In the genomic region with DNA sequence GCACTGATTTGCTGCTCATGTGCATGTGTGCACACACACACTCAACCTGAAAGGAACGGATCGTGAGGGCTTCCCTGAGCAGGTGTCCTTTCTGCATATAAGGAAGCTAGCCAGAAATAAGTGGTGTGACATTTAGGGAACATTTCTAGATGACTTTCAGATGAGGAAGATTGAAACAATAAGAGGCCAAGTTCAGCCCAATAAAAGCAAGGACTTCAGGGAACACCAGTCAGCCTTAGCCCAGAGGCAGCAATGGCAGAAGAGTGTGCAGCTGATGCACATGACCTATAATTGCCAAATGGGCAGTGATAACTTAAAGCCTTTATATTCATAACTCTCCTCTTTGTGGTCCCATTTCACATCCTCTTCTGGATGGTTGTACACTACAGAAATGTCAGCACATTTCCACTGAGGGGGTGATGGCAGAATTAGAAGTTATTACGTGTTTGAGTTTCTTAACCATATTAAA, we compare ENCODE assay signal across 26 cellular contexts.
DNase-seq lines count a peak whose midpoint lies in the region; ATAC-seq, FAIRE-seq and TF ChIP-seq lines count a peak whose summit lies in the region.
"Had no signal": no experiment of that assay in that cellular context is flagged by ENCODE, and none has a peak within 500 bp of the region (broad histone marks: within the 10 kb centered on the region; RNA-seq: fewer than 3 reads in every experiment).

No MANE protein-coding gene starts in this region.

- peaks cover 53% of the 10 kb centered on the region for H3K4me1 Mint-ChIP-seq in dendritic cell treated with granulocyte-macrophage colony-stimulating factor and Interleukin-4, amounts not matched to agents 40 ng/mL and 50 ng/mL, for 4 days (ENCODE audit: low read depth)
- H3K4me1 Mint-ChIP-seq: brain; stimulated activated naive CD8-positive, alpha-beta T cell treated with anti-CD3 and anti-CD28 coated beads, Interleukin-15, amount 100 ng/mL, for 72 hours had no signal

- intact Hi-C loops in dendritic cell treated with granulocyte-macrophage colony-stimulating factor and Interleukin-4, amounts not matched to agents 40 ng/mL and 50 ng/mL, for 4 days (cut with micrococcal nuclease): no loop called here
- intact Hi-C loops in ascending aorta (cut with DNase I): no loop called here

- TF ChIP-seq CTCF in ascending aorta (IDR thresholded peaks at IDR 0.05): no peak

- H3K27ac Mint-ChIP-seq in dendritic cell treated with granulocyte-macrophage colony-stimulating factor and Interleukin-4, amounts not matched to agents 40 ng/mL and 50 ng/mL, for 4 days: peak overlapping the region; percentile 93
- H3K27ac Mint-ChIP-seq: activated CD4-positive, alpha-beta memory T cell treated with anti-CD3 and anti-CD28 coated beads for 36 hours; activated naive CD8-positive, alpha-beta T cell; activated T-cell treated with anti-CD3 and anti-CD28 coated beads, Interleukin-2, amount 50 U/mL, for 24 hours; B cell; brain; stimulated activated naive CD8-positive, alpha-beta T cell treated with anti-CD3 and anti-CD28 coated beads, Interleukin-15, amount 100 ng/mL, for 72 hours had no signal

- peak; percentile 56 for ATAC-seq in GM18867 (IDR thresholded peaks at IDR 0.05; ENCODE audit: unreplicated experiment)
- ATAC-seq in GM21717 (IDR thresholded peaks at IDR 0.05; ENCODE audit: unreplicated experiment): peak; percentile 58
- ATAC-seq in HG03095 (IDR thresholded peaks at IDR 0.05; ENCODE audit: unreplicated experiment): peak; percentile 48
- ATAC-seq in HG03457 (IDR thresholded peaks at IDR 0.05; ENCODE audit: unreplicated experiment): no peak
- ATAC-seq: gastrocnemius medialis; left lung; mucosa of descending colon; stimulated activated naive CD8-positive, alpha-beta T cell treated with anti-CD3 and anti-CD28 coated beads, Interleukin-15, amount 100 ng/mL, for 72 hours had no signal

- WGBS in small intestine, 3 donors: 84 to 94% (median 89%) methylated on average over 3 of the region's 3 CpGs

- H3K27me3 ChIP-seq in ascending aorta: no peaks in the 10 kb centered on the region
- H3K27me3 ChIP-seq in small intestine (ENCODE audit: control insufficient read depth in 2 of 2, insufficient read depth in 2 of 2, low read length in 2 of 2): no peaks in the 10 kb centered on the region
- H3K27me3 ChIP-seq: gastrocnemius medialis, left lung, neutrophil, upper lobe of left lung had no signal

- no peak for DNase-seq in ascending aorta (ENCODE audit: low spot score in 2 of 2)
- no peak for DNase-seq in small intestine
- DNase-seq in ACHN: no peak
- DNase-seq: activated CD4-positive, alpha-beta memory T cell treated with anti-CD3 and anti-CD28 coated beads for 36 hours; activated T-cell treated with anti-CD3 and anti-CD28 coated beads, Interleukin-2, amount 50 U/mL, for 24 hours; gastrocnemius medialis; IMR-90; left lung; mucosa of descending colon; MV-4-11; NCI-H2081 treated with DMSO at 0.1 percent for 48 hours; NCI-H524 treated with DMSO at 0.1 percent for 48 hours; SHP77; stimulated activated naive CD8-positive, alpha-beta T cell treated with anti-CD3 and anti-CD28 coated beads, Interleukin-15, amount 100 ng/mL, for 72 hours; upper lobe of left lung had no signal

- H3K9me3 ChIP-seq in ascending aorta: no peaks in the 10 kb centered on the region
- no peaks in the 10 kb centered on the region for H3K9me3 ChIP-seq in small intestine (ENCODE audit: control insufficient read depth, low read depth)
- H3K9me3 ChIP-seq: gastrocnemius medialis, left lung, mucosa of descending colon, neutrophil, upper lobe of left lung had no signal

- peaks cover 1% of the 10 kb centered on the region for H3K27me3 Mint-ChIP-seq in dendritic cell treated with granulocyte-macrophage colony-stimulating factor and Interleukin-4, amounts not matched to agents 40 ng/mL and 50 ng/mL, for 4 days
- H3K27me3 Mint-ChIP-seq: activated T-cell treated with anti-CD3 and anti-CD28 coated beads, Interleukin-2, amount 50 U/mL, for 24 hours; B cell; brain; stimulated activated naive CD8-positive, alpha-beta T cell treated with anti-CD3 and anti-CD28 coated beads, Interleukin-15, amount 100 ng/mL, for 72 hours had no signal

- H3K9me3 Mint-ChIP-seq in dendritic cell treated with granulocyte-macrophage colony-stimulating factor and Interleukin-4, amounts not matched to agents 40 ng/mL and 50 ng/mL, for 4 days: no peaks in the 10 kb centered on the region
- H3K9me3 Mint-ChIP-seq: activated CD4-positive, alpha-beta memory T cell treated with anti-CD3 and anti-CD28 coated beads for 36 hours; activated T-cell treated with anti-CD3 and anti-CD28 coated beads, Interleukin-2, amount 50 U/mL, for 24 hours; brain; stimulated activated naive CD8-positive, alpha-beta T cell treated with anti-CD3 and anti-CD28 coated beads, Interleukin-15, amount 100 ng/mL, for 72 hours had no signal

- H3K27ac ChIP-seq in ascending aorta (no peak overlapping the region), small intestine (ENCODE audit: low read depth in 1 of 2, low read length in 1 of 2) (no peak overlapping the region)
- H3K27ac ChIP-seq: gastrocnemius medialis, left lung, neutrophil, upper lobe of left lung, VCaP had no signal

- H3K36me3 ChIP-seq in ascending aorta (no peaks in the 10 kb centered on the region), small intestine (ENCODE audit: control insufficient read depth in 2 of 2, insufficient read depth in 2 of 2, low read length in 2 of 2) (no peaks in the 10 kb centered on the region)
- H3K36me3 ChIP-seq: gastrocnemius medialis, left lung, neutrophil, upper lobe of left lung had no signal

- H3K4me3 ChIP-seq in ascending aorta (no peak overlapping the region), small intestine (ENCODE audit: low read depth in 1 of 2, low read length in 2 of 2) (no peak overlapping the region)
- H3K4me3 ChIP-seq: gastrocnemius medialis, left lung, mucosa of descending colon, upper lobe of left lung had no signal

- H3K4me3 Mint-ChIP-seq in dendritic cell treated with granulocyte-macrophage colony-stimulating factor and Interleukin-4, amounts not matched to agents 40 ng/mL and 50 ng/mL, for 4 days: no peak overlapping the region
- H3K4me3 Mint-ChIP-seq: activated CD4-positive, alpha-beta memory T cell treated with anti-CD3 and anti-CD28 coated beads for 36 hours; activated naive CD8-positive, alpha-beta T cell; activated T-cell treated with anti-CD3 and anti-CD28 coated beads, Interleukin-2, amount 50 U/mL, for 24 hours; B cell; brain; stimulated activated naive CD8-positive, alpha-beta T cell treated with anti-CD3 and anti-CD28 coated beads, Interleukin-15, amount 100 ng/mL, for 72 hours had no signal

- H3K36me3 Mint-ChIP-seq in dendritic cell treated with granulocyte-macrophage colony-stimulating factor and Interleukin-4, amounts not matched to agents 40 ng/mL and 50 ng/mL, for 4 days (ENCODE audit: low read depth): no peaks in the 10 kb centered on the region
- H3K36me3 Mint-ChIP-seq: activated CD4-positive, alpha-beta memory T cell treated with anti-CD3 and anti-CD28 coated beads for 36 hours; activated naive CD8-positive, alpha-beta T cell; brain had no signal

- FAIRE-seq in small intestine (lab: Jason Lieb, UNC): no peak
- FAIRE-seq: G401.6 had no signal

- H3K4me1 ChIP-seq in ascending aorta: peaks cover 0 to 4% of the 10 kb centered on the region in 2 donors
- H3K4me1 ChIP-seq in small intestine (ENCODE audit: control insufficient read depth in 2 of 2, insufficient read depth in 1 of 2, low read depth in 1 of 2, low read length in 1 of 2): no peaks in the 10 kb centered on the region
- H3K4me1 ChIP-seq: gastrocnemius medialis, left lung, upper lobe of left lung had no signal

- in situ Hi-C loops in ACHN (cut with HindIII; ENCODE audit: low pct_ligation_motif_present, low pct_unique_long_range_greater_than_20kb, low sequenced_read_pairs): no loop called here
